In genomic region chr5:172740483-172741205, GRCh38 we compare ENCODE assay signal across 9 cellular contexts. TPM values are rescaled to one million over a fixed set of nuclear protein-coding genes. Genes with fewer than 3 reads are reported as not detected.
DNase-seq lines count a peak whose midpoint lies in the region; ATAC-seq and TF ChIP-seq lines count a peak whose summit lies in the region.
"Had no signal": no experiment of that assay in that cellular context is flagged by ENCODE, and none has a peak within 500 bp of the region (broad histone marks: within the 10 kb centered on the region; RNA-seq: fewer than 3 reads in every experiment).

No MANE protein-coding gene starts in this region.

- no peak for TF ChIP-seq RAD21 in SK-N-SH (IDR thresholded peaks at IDR 0.05; ENCODE audit: low read length)

- TF ChIP-seq EP300 in SK-N-SH (IDR thresholded peaks at IDR 0.05; ENCODE audit: borderline replicate concordance in 1 of 2, low read depth in 1 of 2, low read length in 1 of 2) = no peak

- no peaks in the 10 kb centered on the region for H3K36me3 ChIP-seq in SK-N-SH (replicated peaks in 1 of 2; ENCODE audit: control insufficient read depth in 1 of 2, insufficient read depth in 2 of 2, low read length in 1 of 2)

- H3K36me3 Mint-ChIP-seq in activated naive CD8-positive, alpha-beta T cell treated with anti-CD3 and anti-CD28 coated beads for 36 hours = no peaks in the 10 kb centered on the region
- H3K36me3 Mint-ChIP-seq: activated naive CD8-positive, alpha-beta T cell had no signal

- ATAC-seq in foreskin keratinocyte (peak; percentile 100), HG03342 (IDR thresholded peaks at IDR 0.05; ENCODE audit: unreplicated experiment) (no peak), GM19467 (IDR thresholded peaks at IDR 0.05; ENCODE audit: unreplicated experiment) (no peak)

- peaks cover 1% of the 10 kb centered on the region for H3K4me1 Mint-ChIP-seq in activated naive CD8-positive, alpha-beta T cell treated with anti-CD3 and anti-CD28 coated beads for 36 hours

- H3K4me1 ChIP-seq in SK-N-SH (ENCODE audit: control insufficient read depth in 1 of 2, insufficient read depth in 2 of 2, low read depth in 1 of 2, low read length in 1 of 2) = peaks cover 0 to 8% of the 10 kb centered on the region in 2 experiments; a peak in 3 of 4 replicates
- peaks cover 4% of the 10 kb centered on the region for H3K4me1 ChIP-seq in foreskin keratinocyte

- no peak for TF ChIP-seq CTCF in SK-N-SH (IDR thresholded peaks at IDR 0.05)
- no peak for TF ChIP-seq CTCF in foreskin keratinocyte (conservative IDR thresholded peaks at IDR 0.05)

- no peak overlapping the region for H3K4me3 Mint-ChIP-seq in activated naive CD8-positive, alpha-beta T cell treated with anti-CD3 and anti-CD28 coated beads for 36 hours
- H3K4me3 Mint-ChIP-seq: activated naive CD8-positive, alpha-beta T cell had no signal

- DNase-seq in EH (ENCODE audit: low read depth) = peak; percentile 93
- no peak for DNase-seq in SK-N-SH
- peak; percentile 76 to 89 for DNase-seq in foreskin keratinocyte
- DNase-seq in renal cortical epithelial cell (ENCODE audit: low read depth) = peak; percentile 96
- DNase-seq in activated naive CD8-positive, alpha-beta T cell treated with anti-CD3 and anti-CD28 coated beads for 36 hours = no peak
- no peak for DNase-seq in NCI-H510A treated with DMSO at 0.1 percent for 48 hours (lab: John Stamatoyannopoulos, UW)

- peak overlapping the region; percentile 63; the same call in 1 of the 2 replicates for H3K4me2 ChIP-seq in SK-N-SH

- no peaks in the 10 kb centered on the region for H3K9me2 ChIP-seq in SK-N-SH

- POLR2A ChIA-PET in SK-N-SH (lab: Yijun Ruan, JAX) = no interaction called here

- no peak overlapping the region for H3K4me3 ChIP-seq in SK-N-SH (ENCODE audit: low read depth in 2 of 2, low read length in 1 of 2)

- H3K27ac ChIP-seq in SK-N-SH (ENCODE audit: low read depth in 2 of 2, low read length in 1 of 2) (peak overlapping the region in 1 of 2 experiments; percentile 90; a peak in 2 of 4 replicates), foreskin keratinocyte (peak overlapping the region; percentile 83)

- H3K79me2 ChIP-seq in SK-N-SH (ENCODE audit: insufficient read depth) = no peaks in the 10 kb centered on the region

- H3K27ac Mint-ChIP-seq in activated naive CD8-positive, alpha-beta T cell treated with anti-CD3 and anti-CD28 coated beads for 36 hours = no peak overlapping the region
- H3K27ac Mint-ChIP-seq: activated naive CD8-positive, alpha-beta T cell had no signal

- H3K27me3 ChIP-seq in SK-N-SH (ENCODE audit: insufficient read depth) (no peaks in the 10 kb centered on the region), foreskin keratinocyte (no peaks in the 10 kb centered on the region)

- no peaks in the 10 kb centered on the region for H3K9me3 Mint-ChIP-seq in activated naive CD8-positive, alpha-beta T cell treated with anti-CD3 and anti-CD28 coated beads for 36 hours

- WGBS in SK-N-SH (ENCODE audit: low lambda C conversion rate) = 58% methylated on average over 11 of the region's 15 CpGs

- no peak overlapping the region for H2AFZ ChIP-seq in SK-N-SH (ENCODE audit: low read depth)

- H3K27me3 Mint-ChIP-seq in activated naive CD8-positive, alpha-beta T cell treated with anti-CD3 and anti-CD28 coated beads for 36 hours = peaks cover 4% of the 10 kb centered on the region
- H3K27me3 Mint-ChIP-seq: activated naive CD8-positive, alpha-beta T cell had no signal

- H3F3A ChIP-seq in SK-N-SH (replicated peaks; ENCODE audit: insufficient read depth) = peaks cover 5% of the 10 kb centered on the region

- CTCF ChIA-PET in SK-N-SH (lab: Yijun Ruan, JAX) = interaction anchor here (0.6 to 1.6 kb wide), 3 partner anchors 26 to 192 kb away, joined by 3 to 5 read pairs (median 5); no protein-coding TSS in a partner anchor

- H3K9me3 ChIP-seq in SK-N-SH = no peaks in the 10 kb centered on the region

- peak overlapping the region; percentile 57 for H3K9ac ChIP-seq in SK-N-SH

- H4K20me1 ChIP-seq in SK-N-SH (ENCODE audit: insufficient read depth) = no peaks in the 10 kb centered on the region

TF ChIP-seq in SK-N-SH, 30 proteins besides CTCF, POLR2A, EP300 and RAD21:
- TF ChIP-seq JUND (IDR thresholded peaks at IDR 0.05) (peak; percentile 58), TCF12 (IDR thresholded peaks at IDR 0.05) (peak; percentile 79), CHD2 (IDR thresholded peaks at IDR 0.05; ENCODE audit: low read length, partially characterized antibody) (no peak), TEAD4 (IDR thresholded peaks at IDR 0.05; ENCODE audit: borderline replicate concordance, insufficient read depth) (0 out of 2 replicates have a peak, but pooled peaks have one; percentile 43), GABPA (IDR thresholded peaks at IDR 0.05; ENCODE audit: low read depth) (no peak), MAX (IDR thresholded peaks at IDR 0.05; ENCODE audit: low read depth) (peak; percentile 50; the same call in 1 of the 2 replicates), MEF2A (IDR thresholded peaks at IDR 0.05; ENCODE audit: borderline replicate concordance, low read depth) (no peak), FOSL2 (IDR thresholded peaks at IDR 0.05; ENCODE audit: borderline replicate concordance, low read depth) (peak; percentile 70; the same call in 1 of the 2 replicates), PBX3 (IDR thresholded peaks at IDR 0.05) (peak; percentile 74), SIN3A (IDR thresholded peaks at IDR 0.05; ENCODE audit: borderline replicate concordance, low read depth, low read length) (peak; percentile 81; the same call in 1 of the 2 replicates)

RNA-seq across cellular contexts. Expression of gene DUSP1, which starts 30.4 kb away (rescaled TPM):
- 373 and 455 TPM in 2 replicates for polyA plus RNA-seq in SK-N-SH (2012; rRNA removed)
- 208 and 248 TPM in 2 replicates for polyA plus RNA-seq in SK-N-SH (2012; cell fraction: cytosol; rRNA removed)
- polyA plus RNA-seq in SK-N-SH (2012; cell fraction: nucleus; rRNA removed) = 873 and 891 TPM in 2 replicates
- total RNA-seq in foreskin keratinocyte = 10.2 and 14.2 TPM in 2 replicates
- polyA plus RNA-seq in foreskin keratinocyte = 6.2 and 10.7 TPM in 2 replicates
- 203 and 294 TPM in 2 replicates for total RNA-seq in renal cortical epithelial cell
- 1 to 10 TPM; 8.7 to 8.9 TPM for total RNA-seq in activated naive CD8-positive, alpha-beta T cell treated with anti-CD3 and anti-CD28 coated beads for 36 hours

Comparison
In these comparisons a context has a peak if more than half of its experiments do, and no peak if none do; other contexts are left out.
1. DNase-seq: peak in EH (single experiment), foreskin keratinocyte (2 of 2) and renal cortical epithelial cell (single experiment); none in SK-N-SH (single experiment), activated naive CD8-positive, alpha-beta T cell treated with anti-CD3 and anti-CD28 coated beads for 36 hours (single experiment) and NCI-H510A treated with DMSO at 0.1 percent for 48 hours (single experiment).
2. RNA of gene DUSP1, which starts 30.4 kb away (total RNA-seq): 203 to 294 TPM in renal cortical epithelial cell; 10.2 to 14.2 TPM in foreskin keratinocyte and 8.7 to 8.9 TPM in activated naive CD8-positive, alpha-beta T cell treated with anti-CD3 and anti-CD28 coated beads for 36 hours; every median in the first group is over 10 times any median in the second.